In the genomic region with DNA sequence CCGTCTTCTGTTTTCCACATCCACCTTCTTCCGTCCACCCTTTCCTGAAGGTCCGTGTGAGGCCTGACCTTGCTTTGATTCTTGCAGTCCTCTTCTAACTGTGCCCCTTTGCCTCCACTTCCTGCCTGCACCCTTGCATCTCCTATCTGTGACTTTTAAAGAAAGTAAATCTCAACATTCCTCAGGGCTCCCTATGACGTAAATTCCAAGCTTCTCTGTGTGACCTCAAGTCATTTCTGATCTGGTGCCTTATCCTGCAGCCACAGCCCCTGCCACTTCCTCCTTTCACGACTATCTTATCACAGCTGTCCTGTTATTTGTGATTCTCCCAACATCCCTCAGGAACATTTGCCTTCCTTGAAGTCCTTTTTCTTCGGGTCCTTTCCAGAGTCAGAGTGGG, we compare ENCODE assay signal across 19 cellular contexts.
"Had no signal": no experiment of that assay in that cellular context is flagged by ENCODE, and none has a peak within 500 bp of the region (broad histone marks: within the 10 kb centered on the region; RNA-seq: fewer than 3 reads in every experiment).

No MANE protein-coding gene starts in this region.

- H3K36me3 Mint-ChIP-seq: activated naive CD8-positive, alpha-beta T cell treated with anti-CD3 and anti-CD28 coated beads for 36 hours had no signal

- H3K4me1 Mint-ChIP-seq: activated naive CD8-positive, alpha-beta T cell treated with anti-CD3 and anti-CD28 coated beads for 36 hours; stimulated activated naive CD8-positive, alpha-beta T cell treated with anti-CD3 and anti-CD28 coated beads, Interleukin-15, amount 100 ng/mL, for 72 hours had no signal

- H3K4me3 Mint-ChIP-seq: activated naive CD8-positive, alpha-beta T cell treated with anti-CD3 and anti-CD28 coated beads for 36 hours; effector memory CD8-positive, alpha-beta T cell; stimulated activated naive CD8-positive, alpha-beta T cell treated with anti-CD3 and anti-CD28 coated beads, Interleukin-15, amount 100 ng/mL, for 72 hours; T-helper 1 cell treated with Interleukin-12 subunit alpha and Interleukin-12 subunit beta and Interleukin-4 antibody, amounts not matched to agents 30 μg/mL and 1 μg/mL, for 36 hours had no signal

- H3K4me3 ChIP-seq: lung, right atrium auricular region, suprapubic skin, vagina had no signal

- H3K9me3 ChIP-seq: right atrium auricular region, suprapubic skin, vagina had no signal

- H3K4me1 ChIP-seq: right atrium auricular region, suprapubic skin, vagina had no signal

- H3K27ac ChIP-seq: epithelial cell of prostate, right atrium auricular region, suprapubic skin, vagina had no signal

- ATAC-seq: effector memory CD8-positive, alpha-beta T cell; stimulated activated naive CD8-positive, alpha-beta T cell treated with anti-CD3 and anti-CD28 coated beads, Interleukin-15, amount 100 ng/mL, for 72 hours had no signal

- H3K9me3 Mint-ChIP-seq: activated naive CD8-positive, alpha-beta T cell treated with anti-CD3 and anti-CD28 coated beads for 36 hours; effector memory CD8-positive, alpha-beta T cell had no signal

- DNase-seq: activated CD4-positive, alpha-beta T cell treated with anti-CD3 and anti-CD28 coated beads, Interleukin-2, amount 50 U/mL, for 4 hours; activated naive CD8-positive, alpha-beta T cell treated with anti-CD3 and anti-CD28 coated beads for 36 hours; amniotic stem cell; caudate nucleus; effector memory CD8-positive, alpha-beta T cell; foreskin melanocyte; head of caudate nucleus; occipital lobe; small intestine; stimulated activated CD4-positive, alpha-beta T cell treated with anti-CD3 and anti-CD28 coated beads, Interleukin-4, amount 100 ng/mL, for 1 hour; stimulated activated naive CD8-positive, alpha-beta T cell treated with anti-CD3 and anti-CD28 coated beads, Interleukin-15, amount 100 ng/mL, for 72 hours; trophoblast cell had no signal

- H3K27ac Mint-ChIP-seq: activated naive CD8-positive, alpha-beta T cell treated with anti-CD3 and anti-CD28 coated beads for 36 hours; effector memory CD8-positive, alpha-beta T cell; progenitor cell of endocrine pancreas; stimulated activated naive CD8-positive, alpha-beta T cell treated with anti-CD3 and anti-CD28 coated beads, Interleukin-15, amount 100 ng/mL, for 72 hours; T-helper 1 cell treated with Interleukin-12 subunit alpha and Interleukin-12 subunit beta and Interleukin-4 antibody, amounts not matched to agents 30 μg/mL and 1 μg/mL, for 36 hours had no signal

- H3K27me3 Mint-ChIP-seq: activated naive CD8-positive, alpha-beta T cell treated with anti-CD3 and anti-CD28 coated beads for 36 hours; stimulated activated naive CD8-positive, alpha-beta T cell treated with anti-CD3 and anti-CD28 coated beads, Interleukin-15, amount 100 ng/mL, for 72 hours had no signal

- H3K27me3 ChIP-seq: right atrium auricular region, suprapubic skin, vagina had no signal

- H3K36me3 ChIP-seq: right atrium auricular region, suprapubic skin, vagina had no signal
